In genomic region chr12:76242813-76243540, GRCh38 we compare ENCODE assay signal across 21 cellular contexts.
"Had no signal": no experiment of that assay in that cellular context is flagged by ENCODE, and none has a peak within 500 bp of the region (broad histone marks: within the 10 kb centered on the region; RNA-seq: fewer than 3 reads in every experiment).

No MANE protein-coding gene starts in this region.

- H3K4me1 Mint-ChIP-seq: activated naive CD4-positive, alpha-beta T cell treated with anti-CD3 and anti-CD28 coated beads, Interleukin-2, amount 10 ng/mL, durations not matched to agents 7 days and 5 days; activated T-helper 17 cell treated with anti-CD3 and anti-CD28 coated beads, Interleukin-2, amount 50 U/mL, for 72 hours; central memory CD8-positive, alpha-beta T cell; naive B cell; stimulated activated memory B cell treated with anti-CD40 and anti-IgM and Interleukin-4, amounts not matched to agents 10 μg/mL and 1 μg/mL and 100 μg/mL, for 72 hours had no signal

- H3K27me3 ChIP-seq: adrenal gland, body of pancreas, tibial nerve, vagina had no signal

- H3K36me3 Mint-ChIP-seq: activated naive CD4-positive, alpha-beta T cell treated with anti-CD3 and anti-CD28 coated beads, Interleukin-2, amount 10 ng/mL, durations not matched to agents 7 days and 5 days; naive B cell; stimulated activated memory B cell treated with anti-CD40 and anti-IgM and Interleukin-4, amounts not matched to agents 10 μg/mL and 1 μg/mL and 100 μg/mL, for 72 hours had no signal

- H3K36me3 ChIP-seq: adrenal gland, neutrophil, tibial nerve, vagina had no signal

- H3K4me3 Mint-ChIP-seq: activated naive CD4-positive, alpha-beta T cell treated with anti-CD3 and anti-CD28 coated beads, Interleukin-2, amount 10 ng/mL, durations not matched to agents 7 days and 5 days; activated T-helper 17 cell treated with anti-CD3 and anti-CD28 coated beads, Interleukin-2, amount 50 U/mL, for 72 hours; central memory CD8-positive, alpha-beta T cell; dendritic cell treated with granulocyte-macrophage colony-stimulating factor and Interleukin-4, amounts not matched to agents 40 ng/mL and 50 ng/mL, for 4 days; effector memory CD8-positive, alpha-beta T cell; stimulated activated memory B cell treated with anti-CD40 and anti-IgM and Interleukin-4, amounts not matched to agents 10 μg/mL and 1 μg/mL and 100 μg/mL, for 72 hours had no signal

- H3K9me3 ChIP-seq: adrenal gland, body of pancreas, neutrophil, tibial nerve, vagina had no signal

- H3K4me3 ChIP-seq: adrenal gland, body of pancreas, lung, tibial nerve, vagina had no signal

- H3K27ac Mint-ChIP-seq: activated naive CD4-positive, alpha-beta T cell treated with anti-CD3 and anti-CD28 coated beads, Interleukin-2, amount 10 ng/mL, durations not matched to agents 7 days and 5 days; activated T-helper 17 cell treated with anti-CD3 and anti-CD28 coated beads, Interleukin-2, amount 50 U/mL, for 72 hours; dendritic cell treated with granulocyte-macrophage colony-stimulating factor and Interleukin-4, amounts not matched to agents 40 ng/mL and 50 ng/mL, for 4 days; effector memory CD8-positive, alpha-beta T cell; naive B cell; stimulated activated memory B cell treated with anti-CD40 and anti-IgM and Interleukin-4, amounts not matched to agents 10 μg/mL and 1 μg/mL and 100 μg/mL, for 72 hours had no signal

- ATAC-seq: activated T-helper 17 cell treated with anti-CD3 and anti-CD28 coated beads, Interleukin-2, amount 50 U/mL, for 72 hours; body of pancreas; effector memory CD8-positive, alpha-beta T cell; left colon had no signal

- DNase-seq: activated CD4-positive, alpha-beta T cell treated with anti-CD3 and anti-CD28 coated beads for 48 hours; activated naive CD4-positive, alpha-beta T cell treated with anti-CD3 and anti-CD28 coated beads, Interleukin-2, amount 10 ng/mL, durations not matched to agents 7 days and 5 days; adrenal gland; body of pancreas; effector memory CD8-positive, alpha-beta T cell; hypothalamus; left colon; midbrain; naive B cell; posterior cingulate gyrus; right cardiac atrium; T1000 had no signal

- H3K9me3 Mint-ChIP-seq: activated naive CD4-positive, alpha-beta T cell treated with anti-CD3 and anti-CD28 coated beads, Interleukin-2, amount 10 ng/mL, durations not matched to agents 7 days and 5 days; activated T-helper 17 cell treated with anti-CD3 and anti-CD28 coated beads, Interleukin-2, amount 50 U/mL, for 72 hours; central memory CD8-positive, alpha-beta T cell; dendritic cell treated with granulocyte-macrophage colony-stimulating factor and Interleukin-4, amounts not matched to agents 40 ng/mL and 50 ng/mL, for 4 days; effector memory CD8-positive, alpha-beta T cell; naive B cell; stimulated activated memory B cell treated with anti-CD40 and anti-IgM and Interleukin-4, amounts not matched to agents 10 μg/mL and 1 μg/mL and 100 μg/mL, for 72 hours had no signal

- H3K27me3 Mint-ChIP-seq: central memory CD8-positive, alpha-beta T cell; stimulated activated memory B cell treated with anti-CD40 and anti-IgM and Interleukin-4, amounts not matched to agents 10 μg/mL and 1 μg/mL and 100 μg/mL, for 72 hours had no signal

- H3K4me1 ChIP-seq: adrenal gland, body of pancreas, vagina had no signal

- H3K27ac ChIP-seq: adrenal gland, body of pancreas, epithelial cell of prostate, neutrophil, vagina had no signal
